Comparison of ENCODE assay signal across 8 cellular contexts in genomic region chr14:101665478-101666078, GRCh38.
DNase-seq lines count a peak whose midpoint lies in the region; ATAC-seq and TF ChIP-seq lines count a peak whose summit lies in the region.

No MANE protein-coding gene starts in this region.

- H3K9me3 ChIP-seq in cardiac muscle cell (ENCODE audit: low read depth), result no peaks in the 10 kb centered on the region
- peaks cover 0 to 13% (median 4%) of the 10 kb centered on the region in 3 donors for H3K9me3 ChIP-seq in esophagus squamous epithelium

- WGBS in esophagus squamous epithelium, 2 donors, result 20 to 28% methylated on average over 3 of the region's 3 CpGs

- H3K27ac ChIP-seq in cardiac muscle cell, result no peak overlapping the region
- no peak overlapping the region for H3K27ac ChIP-seq in esophagus squamous epithelium

- H3K4me1 ChIP-seq in cardiac muscle cell (ENCODE audit: low read depth) (no peaks in the 10 kb centered on the region), esophagus squamous epithelium (no peaks in the 10 kb centered on the region)

- H3K36me3 ChIP-seq in cardiac muscle cell (no peaks in the 10 kb centered on the region), esophagus squamous epithelium (no peaks in the 10 kb centered on the region)

- ATAC-seq in Right ventricle myocardium inferior, result no peak
- ATAC-seq in GM18519 (IDR thresholded peaks at IDR 0.05; ENCODE audit: low FRiP score, unreplicated experiment), result no peak
- ATAC-seq in HG03196 (IDR thresholded peaks at IDR 0.05; ENCODE audit: unreplicated experiment), result no peak

- H3K27me3 ChIP-seq in cardiac muscle cell (peaks cover 38% of the 10 kb centered on the region), esophagus squamous epithelium (peaks cover 0 to 57% (median 0%) of the 10 kb centered on the region in 4 donors)

- H3K4me3 ChIP-seq in cardiac muscle cell (no peak overlapping the region), esophagus squamous epithelium (no peak overlapping the region)

- intact Hi-C loops in Right ventricle myocardium inferior (cut with DNase I) (no loop called here), esophagus squamous epithelium (cut with DNase I) (no loop called here)

- TF ChIP-seq POLR2A in esophagus squamous epithelium (IDR thresholded peaks at IDR 0.05), result no peak

- TF ChIP-seq CTCF in cardiac muscle cell (IDR thresholded peaks at IDR 0.05; ENCODE audit: low read depth, low read length) (peak; percentile 52), esophagus squamous epithelium (IDR thresholded peaks at IDR 0.05) (peak in 4 of 6 experiments; percentile 29 to 64 (median 37))

- DNase-seq in cardiac muscle cell (ENCODE audit: low read depth in 1 of 2, low spot score in 1 of 2) (peak; percentile 39 to 55), Right ventricle myocardium inferior (ENCODE audit: missing footprints) (no peak), NCI-H1436 (lab: John Stamatoyannopoulos, UW) (peak; percentile 34), UCSD-AML1 (lab: John Stamatoyannopoulos, UW; ENCODE audit: unreplicated experiment) (peak; percentile 53), esophagus squamous epithelium (lab: John Stamatoyannopoulos, UW) (no peak), putamen (ENCODE audit: low spot score) (peak; percentile 7)

Comparison
In these comparisons a context has a peak if more than half of its experiments do, and no peak if none do; other contexts are left out.
1. DNase-seq: peak in cardiac muscle cell (2 of 2), NCI-H1436 (single experiment), UCSD-AML1 (single experiment) and putamen (single experiment); none in Right ventricle myocardium inferior (single experiment) and esophagus squamous epithelium (single experiment).